ENCODE assay signal across 8 cellular contexts in genomic region chr7:148940702-148941597, GRCh38. TPM values are rescaled to one million over a fixed set of nuclear protein-coding genes. Genes with fewer than 3 reads are reported as not detected.
DNase-seq lines count a peak whose midpoint lies in the region; ATAC-seq and TF ChIP-seq lines count a peak whose summit lies in the region.

No MANE protein-coding gene starts in this region.

- H3K36me3 ChIP-seq in GM06990 (ENCODE audit: control insufficient read depth, insufficient read depth, low read length) (no peaks in the 10 kb centered on the region), SK-N-SH (replicated peaks in 1 of 2; ENCODE audit: control insufficient read depth in 1 of 2, insufficient read depth in 2 of 2, low read length in 1 of 2) (no peaks in the 10 kb centered on the region), osteoblast (ENCODE audit: insufficient read depth, low read length) (no peaks in the 10 kb centered on the region), thymus (ENCODE audit: control insufficient read depth, insufficient read depth) (no peaks in the 10 kb centered on the region)

- TF ChIP-seq CTCF in GM06990 (IDR thresholded peaks at IDR 0.05; ENCODE audit: insufficient read depth, low read length, poor library complexity, severe bottlenecking) (no peak), SK-N-SH (IDR thresholded peaks at IDR 0.05) (no peak), glutamatergic neuron (IDR thresholded peaks at IDR 0.05; ENCODE audit: partially characterized antibody, unreplicated experiment) (no peak), osteoblast (IDR thresholded peaks at IDR 0.05; ENCODE audit: extremely low read depth, low read depth, low read length) (no peak)

- no peaks in the 10 kb centered on the region for H3K9me3 ChIP-seq in SK-N-SH
- H3K9me3 ChIP-seq in osteoblast (ENCODE audit: low read depth, low read length), result no peaks in the 10 kb centered on the region
- no peaks in the 10 kb centered on the region for H3K9me3 ChIP-seq in thymus (ENCODE audit: control insufficient read depth)

- H3K9me2 ChIP-seq in SK-N-SH, result no peaks in the 10 kb centered on the region

- H3K36me3 Mint-ChIP-seq in activated naive CD4-positive, alpha-beta T cell treated with anti-CD3 and anti-CD28 coated beads, Interleukin-2, amount 50 U/mL, for 72 hours, result peaks cover 6 to 13% of the 10 kb centered on the region in 2 donors
- H3K36me3 Mint-ChIP-seq in glutamatergic neuron (ENCODE audit: unreplicated experiment), result no peaks in the 10 kb centered on the region

- TF ChIP-seq RAD21 in SK-N-SH (IDR thresholded peaks at IDR 0.05; ENCODE audit: low read length), result 0 out of 2 replicates have a peak, but pooled peaks have one; percentile 10

- DNase-seq in GM06990 (ENCODE audit: extremely low read depth, insufficient read length) (peak; percentile 85), HEK293T (ENCODE audit: extremely low spot score) (peak; percentile 76), MV-4-11 (lab: John Stamatoyannopoulos, UW) (peak; percentile 83), SK-N-SH (peak; percentile 88), glutamatergic neuron (peak; percentile 62), osteoblast (ENCODE audit: insufficient read length, low spot score, missing footprints) (peak; percentile 92)
- peak; percentile 64 to 79 for DNase-seq in activated naive CD4-positive, alpha-beta T cell treated with anti-CD3 and anti-CD28 coated beads, Interleukin-2, amount 50 U/mL, for 72 hours (ENCODE audit: low spot score in 2 of 2)

- peaks cover 15% of the 10 kb centered on the region for H3F3A ChIP-seq in SK-N-SH (replicated peaks; ENCODE audit: insufficient read depth)

- H3K27me3 Mint-ChIP-seq in glutamatergic neuron (ENCODE audit: unreplicated experiment), result peaks cover 4% of the 10 kb centered on the region

- peak overlapping the region; percentile 88 for H3K4me3 Mint-ChIP-seq in glutamatergic neuron (ENCODE audit: unreplicated experiment)

- under 1% methylated on average over 26 of the region's 43 CpGs for WGBS in SK-N-SH (ENCODE audit: low lambda C conversion rate)
- under 1% methylated on average over 43 of the region's 43 CpGs for WGBS in thymus

- POLR2A ChIA-PET in HEK293T (lab: Yijun Ruan, JAX), result interaction anchor here (0.7 to 3.2 kb wide), 17 partner anchors 15 to 237 kb away, joined by 3 to 21 read pairs (median 4); partner anchors contain the start of gene EZH2
- POLR2A ChIA-PET in SK-N-SH (lab: Yijun Ruan, JAX), result interaction anchor here (0.6 to 1.4 kb wide), 5 partner anchors 24 to 1509 kb away, joined by 3 to 5 read pairs (median 3); no protein-coding TSS in a partner anchor

- H3K4me2 ChIP-seq in SK-N-SH, result peak overlapping the region; percentile 86
- H3K4me2 ChIP-seq in osteoblast (ENCODE audit: insufficient read depth, low read length), result peak overlapping the region; percentile 94

- peak overlapping the region; percentile 81 for H3K9ac ChIP-seq in SK-N-SH

- H3K9me3 Mint-ChIP-seq in activated naive CD4-positive, alpha-beta T cell treated with anti-CD3 and anti-CD28 coated beads, Interleukin-2, amount 50 U/mL, for 72 hours, result no peaks in the 10 kb centered on the region
- H3K9me3 Mint-ChIP-seq in glutamatergic neuron (ENCODE audit: unreplicated experiment), result peaks cover 6% of the 10 kb centered on the region

- H3K27ac ChIP-seq in SK-N-SH (ENCODE audit: low read depth in 2 of 2, low read length in 1 of 2), result peak overlapping the region; percentile 76 to 91
- peak overlapping the region; percentile 96 for H3K27ac ChIP-seq in osteoblast (ENCODE audit: low read depth, low read length)
- H3K27ac ChIP-seq in thymus (ENCODE audit: low read depth), result peak overlapping the region; percentile 88

- H3K79me2 ChIP-seq in SK-N-SH (ENCODE audit: insufficient read depth), result no peaks in the 10 kb centered on the region
- no peaks in the 10 kb centered on the region for H3K79me2 ChIP-seq in osteoblast (ENCODE audit: insufficient read depth, low read length)

- H3K27ac Mint-ChIP-seq in activated naive CD4-positive, alpha-beta T cell treated with anti-CD3 and anti-CD28 coated beads, Interleukin-2, amount 50 U/mL, for 72 hours, result peak overlapping the region; percentile 99 to 100
- peak overlapping the region; percentile 83 for H3K27ac Mint-ChIP-seq in glutamatergic neuron (ENCODE audit: unreplicated experiment)

- ATAC-seq in activated naive CD4-positive, alpha-beta T cell treated with anti-CD3 and anti-CD28 coated beads, Interleukin-2, amount 50 U/mL, for 72 hours, result peak; percentile 75 to 76

- peak overlapping the region; percentile 87 for H3K4me3 ChIP-seq in GM06990 (replicated peaks; ENCODE audit: low read depth, low read length)
- H3K4me3 ChIP-seq in SK-N-SH (ENCODE audit: low read depth in 2 of 2, low read length in 1 of 2), result peak overlapping the region; percentile 65 to 83
- peak overlapping the region; percentile 97 for H3K4me3 ChIP-seq in osteoblast (ENCODE audit: insufficient read depth, low read length)
- peak overlapping the region; percentile 63 for H3K4me3 ChIP-seq in thymus (ENCODE audit: low read length)

- H3K27me3 ChIP-seq in GM06990 (replicated peaks; ENCODE audit: control insufficient read depth, insufficient read depth, low read length) (no peaks in the 10 kb centered on the region), SK-N-SH (ENCODE audit: insufficient read depth) (no peaks in the 10 kb centered on the region), osteoblast (ENCODE audit: insufficient read depth, low read length) (no peaks in the 10 kb centered on the region), thymus (ENCODE audit: control insufficient read depth, insufficient read depth) (no peaks in the 10 kb centered on the region)

- peaks cover 4% of the 10 kb centered on the region for H3K4me1 Mint-ChIP-seq in glutamatergic neuron (ENCODE audit: low read depth, unreplicated experiment)

- H2AFZ ChIP-seq in SK-N-SH (ENCODE audit: low read depth), result peak overlapping the region; percentile 93
- peak overlapping the region; percentile 98 for H2AFZ ChIP-seq in osteoblast (ENCODE audit: low read length)

- CTCF ChIA-PET in HEK293T (lab: Yijun Ruan, JAX) (interaction anchor here (0.6 to 1.2 kb wide), 4 partner anchors 17 to 85 kb away, joined by 3 to 8 read pairs (median 4); no protein-coding TSS in a partner anchor), SK-N-SH (lab: Yijun Ruan, JAX) (interaction anchor here (0.7 to 3.4 kb wide), 27 partner anchors 9 to 436 kb away, joined by 3 to 28 read pairs (median 4); partner anchors contain the start of gene EZH2)

- H4K20me1 ChIP-seq in SK-N-SH (ENCODE audit: insufficient read depth) (no peaks in the 10 kb centered on the region), osteoblast (ENCODE audit: insufficient read depth, low read length) (no peaks in the 10 kb centered on the region)

- H3K4me1 ChIP-seq in SK-N-SH (ENCODE audit: control insufficient read depth in 1 of 2, insufficient read depth in 2 of 2, low read depth in 1 of 2, low read length in 1 of 2) (peaks cover 0 to 6% of the 10 kb centered on the region in 2 experiments; a peak in 2 of 4 replicates), osteoblast (ENCODE audit: insufficient read depth, low read length) (peaks cover 11% of the 10 kb centered on the region), thymus (ENCODE audit: control insufficient read depth, insufficient read depth, low read length) (no peaks in the 10 kb centered on the region)

- TF ChIP-seq EP300 in SK-N-SH (IDR thresholded peaks at IDR 0.05; ENCODE audit: borderline replicate concordance in 1 of 2, low read depth in 1 of 2, low read length in 1 of 2), result peak in 1 of 2 experiments; percentile 59; a peak in 1 of 4 replicates

TF ChIP-seq in HEK293T, 16 proteins besides CTCF, POLR2A, EP300 and RAD21 (continues in another document):
- TF ChIP-seq ZNF384 (IDR thresholded peaks at IDR 0.05), result no peak
- peak; percentile 89 for TF ChIP-seq PKNOX1 (IDR thresholded peaks at IDR 0.05)
- peak; percentile 78 for TF ChIP-seq TARDBP (IDR thresholded peaks at IDR 0.05)
- no peak; the same call in 1 of the 2 replicates for TF ChIP-seq SUZ12 (IDR thresholded peaks at IDR 0.05)
- TF ChIP-seq NFRKB (IDR thresholded peaks at IDR 0.05), result no peak
- no peak for TF ChIP-seq BHLHE40 (IDR thresholded peaks at IDR 0.05; ENCODE audit: borderline replicate concordance)
- TF ChIP-seq ARNT (IDR thresholded peaks at IDR 0.05), result peak; percentile 63; the same call in 1 of the 2 replicates
- TF ChIP-seq FOXA1 (IDR thresholded peaks at IDR 0.05), result no peak
- no peak for TF ChIP-seq SP1 (IDR thresholded peaks at IDR 0.05)

TF ChIP-seq in SK-N-SH, 30 proteins besides CTCF, POLR2A, EP300 and RAD21 (continues in another document):
- TF ChIP-seq, protein P1, sequence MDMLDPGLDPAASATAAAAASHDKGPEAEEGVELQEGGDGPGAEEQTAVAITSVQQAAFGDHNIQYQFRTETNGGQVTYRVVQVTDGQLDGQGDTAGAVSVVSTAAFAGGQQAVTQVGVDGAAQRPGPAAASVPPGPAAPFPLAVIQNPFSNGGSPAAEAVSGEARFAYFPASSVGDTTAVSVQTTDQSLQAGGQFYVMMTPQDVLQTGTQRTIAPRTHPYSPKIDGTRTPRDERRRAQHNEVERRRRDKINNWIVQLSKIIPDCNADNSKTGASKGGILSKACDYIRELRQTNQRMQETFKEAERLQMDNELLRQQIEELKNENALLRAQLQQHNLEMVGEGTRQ (IDR thresholded peaks at IDR 0.05; ENCODE audit: borderline replicate concordance, low read depth, low read length), result 0 out of 2 replicates have a peak, but pooled peaks have one; percentile 29
- TF ChIP-seq, protein P2, sequence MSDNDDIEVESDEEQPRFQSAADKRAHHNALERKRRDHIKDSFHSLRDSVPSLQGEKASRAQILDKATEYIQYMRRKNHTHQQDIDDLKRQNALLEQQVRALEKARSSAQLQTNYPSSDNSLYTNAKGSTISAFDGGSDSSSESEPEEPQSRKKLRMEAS (IDR thresholded peaks at IDR 0.05; ENCODE audit: low read depth), result peak; percentile 99
- TF ChIP-seq MXI1 (IDR thresholded peaks at IDR 0.05; ENCODE audit: low read depth, low read length) (peak; percentile 99), CHD2 (IDR thresholded peaks at IDR 0.05; ENCODE audit: low read length, partially characterized antibody) (peak; percentile 65), ELF1 (IDR thresholded peaks at IDR 0.05) (no peak; the same call in 1 of the 2 replicates), EZH2phosphoT487 (IDR thresholded peaks at IDR 0.05; ENCODE audit: borderline replicate concordance, low read depth) (no peak), SMC3 (IDR thresholded peaks at IDR 0.05; ENCODE audit: low read depth, low read length) (no peak), NRF1 (IDR thresholded peaks at IDR 0.05; ENCODE audit: low read depth, low read length) (no peak), FOSL2 (IDR thresholded peaks at IDR 0.05; ENCODE audit: borderline replicate concordance, low read depth) (peak; percentile 59; the same call in 1 of the 2 replicates), JUND (IDR thresholded peaks at IDR 0.05) (0 out of 2 replicates have a peak, but pooled peaks have one; percentile 26), POLR2AphosphoS5 (IDR thresholded peaks at IDR 0.05; ENCODE audit: low read depth, low read length) (peak; percentile 69)

RNA-seq across cellular contexts. Expression of gene EZH2, which starts 56.9 kb away (rescaled TPM):
- polyA plus RNA-seq in SK-N-SH (2012; rRNA removed) (30.6 and 32.7 TPM in 2 replicates), thymus (23.4 TPM)
- polyA plus RNA-seq in SK-N-SH (2012; cell fraction: cytosol; rRNA removed), result 27.1 and 28.1 TPM in 2 replicates
- polyA plus RNA-seq in SK-N-SH (2012; cell fraction: nucleus; rRNA removed), result 56.9 and 84.1 TPM in 2 replicates
- 100 to 1,000 TPM; 106 to 171 TPM for total RNA-seq in activated naive CD4-positive, alpha-beta T cell treated with anti-CD3 and anti-CD28 coated beads, Interleukin-2, amount 50 U/mL, for 72 hours
- total RNA-seq in glutamatergic neuron (ENCODE audit: unreplicated experiment) (314 TPM), osteoblast (7.6 and 8.0 TPM in 2 replicates)

Comparison
In these comparisons a context has a peak if more than half of its experiments do, and no peak if none do; other contexts are left out.
1. Peak in every context shown above with its lines: DNase-seq, ATAC-seq, H3K4me3 ChIP-seq and H3K27ac ChIP-seq.
2. RNA of gene EZH2, which starts 56.9 kb away (total RNA-seq): 314 TPM in glutamatergic neuron (single experiment) and 106 to 171 TPM in activated naive CD4-positive, alpha-beta T cell treated with anti-CD3 and anti-CD28 coated beads, Interleukin-2, amount 50 U/mL, for 72 hours; 7.6 to 8.0 TPM in osteoblast; every median in the first group is over 10 times any median in the second.